20 cellular contexts compared by ENCODE assay signal in the genomic region with DNA sequence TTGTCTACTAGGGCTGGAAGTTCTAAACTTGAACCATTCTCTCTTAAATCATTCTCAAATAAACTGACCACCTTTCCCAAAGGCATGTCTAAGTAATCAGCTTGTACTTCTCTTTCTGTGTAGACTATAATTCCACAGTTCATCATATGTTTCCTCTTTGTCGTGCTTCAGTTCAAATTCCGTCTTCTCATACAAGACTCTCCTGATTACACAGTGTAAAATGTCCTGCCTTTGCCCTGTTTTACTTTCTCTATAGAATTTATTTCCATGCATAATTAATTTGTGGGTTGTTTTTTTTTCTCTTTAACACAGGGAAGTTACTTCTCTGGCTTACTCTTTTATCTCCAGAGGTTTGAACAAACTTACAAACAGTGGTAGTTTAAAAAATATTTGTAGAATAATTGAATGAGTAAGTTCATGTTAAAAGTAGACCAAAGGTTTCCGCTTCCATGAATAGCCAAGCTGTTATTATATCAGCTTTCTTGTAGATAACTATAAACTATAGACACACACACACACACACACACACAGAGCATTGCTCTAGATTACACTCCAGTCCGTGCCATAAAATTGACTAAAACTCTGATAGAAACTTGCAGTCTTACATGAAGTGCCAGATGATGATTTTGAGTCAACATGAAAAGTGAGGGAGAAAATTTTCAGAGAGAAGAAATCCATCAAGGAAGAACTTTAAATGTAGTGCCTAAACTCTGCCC.
DNase-seq lines count a peak whose midpoint lies in the region; ATAC-seq and TF ChIP-seq lines count a peak whose summit lies in the region.
"Had no signal": no experiment of that assay in that cellular context is flagged by ENCODE, and none has a peak within 500 bp of the region (broad histone marks: within the 10 kb centered on the region; RNA-seq: fewer than 3 reads in every experiment).

No MANE protein-coding gene starts in this region.

- H3K9me3 ChIP-seq in mucosa of descending colon: no peaks in the 10 kb centered on the region
- H3K9me3 ChIP-seq: Caco-2 had no signal

- peak; percentile 65 for ATAC-seq in mucosa of descending colon
- no peak for ATAC-seq in GM18858 (IDR thresholded peaks at IDR 0.05; ENCODE audit: unreplicated experiment)
- ATAC-seq in activated CD4-positive, CD25-positive, alpha-beta regulatory T cell treated with anti-CD3 and anti-CD28 coated beads, Interleukin-2, amount 50 U/mL, for 24 hours: no peak
- ATAC-seq in GM21447 (IDR thresholded peaks at IDR 0.05; ENCODE audit: unreplicated experiment): no peak
- ATAC-seq: CD8-positive, alpha-beta T cell had no signal

- intact Hi-C loops in mucosa of descending colon (cut with DNase I, micrococcal nuclease): no loop called here

- peaks cover 18% of the 10 kb centered on the region for H3K4me1 ChIP-seq in mucosa of descending colon (ENCODE audit: low read depth)

- DNase-seq in NCI-H526 treated with DMSO at 0.1 percent for 48 hours (lab: John Stamatoyannopoulos, UW) (peak; percentile 69), astrocyte of the hippocampus (ENCODE audit: low read depth, low spot score) (peak; percentile 10), mucosa of descending colon (no peak)
- no peak for DNase-seq in activated CD4-positive, CD25-positive, alpha-beta regulatory T cell (lab: John Stamatoyannopoulos, UW)
- DNase-seq: Caco-2; CD8-positive, alpha-beta T cell; HCEC 1CT; IMR-90; MM.1S; NCI-H1048; NCI-H1417; NCI-H1694; NCI-H2081; NCI-H2227 treated with DMSO at 0.1 percent for 48 hours; NCI-H510A; NCI-H748 treated with DMSO at 0.1 percent for 48 hours; SIG-M5 had no signal

- H3K36me3 ChIP-seq in mucosa of descending colon (ENCODE audit: low read depth): no peaks in the 10 kb centered on the region

- TF ChIP-seq CTCF in mucosa of descending colon (IDR thresholded peaks at IDR 0.05): no peak

- H3K4me3 ChIP-seq in mucosa of descending colon: no peak overlapping the region

Comparison
In these comparisons a context has a peak if more than half of its experiments do, and no peak if none do; other contexts are left out.
1. DNase-seq: peak in NCI-H526 treated with DMSO at 0.1 percent for 48 hours (single experiment) and astrocyte of the hippocampus (single experiment); none in mucosa of descending colon (0 of 3) and activated CD4-positive, CD25-positive, alpha-beta regulatory T cell (0 of 4).